1 cellular context compared by ENCODE assay signal in the genomic region with DNA sequence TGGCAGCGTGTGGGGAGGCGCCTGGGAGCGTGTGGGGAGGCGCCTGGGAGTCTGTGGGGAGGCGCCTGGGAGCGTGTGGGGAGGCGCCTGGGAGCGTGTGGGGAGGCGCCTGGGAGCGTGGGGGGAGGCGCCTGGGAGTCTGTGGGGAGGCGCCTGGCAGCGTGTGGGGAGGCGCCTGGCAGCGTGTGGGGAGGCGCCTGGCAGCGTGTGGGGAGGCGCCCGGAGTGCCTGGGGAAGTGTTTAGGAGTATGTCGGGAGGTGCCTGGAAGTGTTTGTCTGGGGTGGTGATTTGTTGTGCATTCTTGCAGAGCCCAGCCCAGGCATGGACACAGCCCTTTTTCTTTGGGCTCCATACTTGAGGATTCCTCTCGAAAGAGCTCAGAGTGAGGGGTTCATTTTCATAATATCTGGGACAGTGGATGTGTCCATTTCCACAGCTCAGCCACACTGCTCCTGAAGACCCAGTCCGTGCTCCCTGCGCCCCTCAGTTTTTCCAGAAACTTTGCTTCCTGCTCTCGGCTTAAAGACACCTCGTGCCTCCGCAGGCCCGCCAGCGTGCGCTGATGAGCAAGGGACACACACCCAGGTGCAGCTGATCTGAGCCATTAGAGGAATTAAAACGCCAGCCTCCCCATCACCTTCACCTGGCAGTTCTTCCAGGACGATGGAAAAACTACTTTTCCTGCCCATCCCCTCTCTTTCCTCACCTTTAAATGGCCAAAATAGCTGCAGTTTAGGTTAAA.
TF ChIP-seq lines count a peak whose summit lies in the region.

No MANE protein-coding gene starts in this region.

TF ChIP-seq in GM23338, 12 proteins besides CTCF, POLR2A, EP300 and RAD21 (continued from another document):
- TF ChIP-seq, protein P1, sequence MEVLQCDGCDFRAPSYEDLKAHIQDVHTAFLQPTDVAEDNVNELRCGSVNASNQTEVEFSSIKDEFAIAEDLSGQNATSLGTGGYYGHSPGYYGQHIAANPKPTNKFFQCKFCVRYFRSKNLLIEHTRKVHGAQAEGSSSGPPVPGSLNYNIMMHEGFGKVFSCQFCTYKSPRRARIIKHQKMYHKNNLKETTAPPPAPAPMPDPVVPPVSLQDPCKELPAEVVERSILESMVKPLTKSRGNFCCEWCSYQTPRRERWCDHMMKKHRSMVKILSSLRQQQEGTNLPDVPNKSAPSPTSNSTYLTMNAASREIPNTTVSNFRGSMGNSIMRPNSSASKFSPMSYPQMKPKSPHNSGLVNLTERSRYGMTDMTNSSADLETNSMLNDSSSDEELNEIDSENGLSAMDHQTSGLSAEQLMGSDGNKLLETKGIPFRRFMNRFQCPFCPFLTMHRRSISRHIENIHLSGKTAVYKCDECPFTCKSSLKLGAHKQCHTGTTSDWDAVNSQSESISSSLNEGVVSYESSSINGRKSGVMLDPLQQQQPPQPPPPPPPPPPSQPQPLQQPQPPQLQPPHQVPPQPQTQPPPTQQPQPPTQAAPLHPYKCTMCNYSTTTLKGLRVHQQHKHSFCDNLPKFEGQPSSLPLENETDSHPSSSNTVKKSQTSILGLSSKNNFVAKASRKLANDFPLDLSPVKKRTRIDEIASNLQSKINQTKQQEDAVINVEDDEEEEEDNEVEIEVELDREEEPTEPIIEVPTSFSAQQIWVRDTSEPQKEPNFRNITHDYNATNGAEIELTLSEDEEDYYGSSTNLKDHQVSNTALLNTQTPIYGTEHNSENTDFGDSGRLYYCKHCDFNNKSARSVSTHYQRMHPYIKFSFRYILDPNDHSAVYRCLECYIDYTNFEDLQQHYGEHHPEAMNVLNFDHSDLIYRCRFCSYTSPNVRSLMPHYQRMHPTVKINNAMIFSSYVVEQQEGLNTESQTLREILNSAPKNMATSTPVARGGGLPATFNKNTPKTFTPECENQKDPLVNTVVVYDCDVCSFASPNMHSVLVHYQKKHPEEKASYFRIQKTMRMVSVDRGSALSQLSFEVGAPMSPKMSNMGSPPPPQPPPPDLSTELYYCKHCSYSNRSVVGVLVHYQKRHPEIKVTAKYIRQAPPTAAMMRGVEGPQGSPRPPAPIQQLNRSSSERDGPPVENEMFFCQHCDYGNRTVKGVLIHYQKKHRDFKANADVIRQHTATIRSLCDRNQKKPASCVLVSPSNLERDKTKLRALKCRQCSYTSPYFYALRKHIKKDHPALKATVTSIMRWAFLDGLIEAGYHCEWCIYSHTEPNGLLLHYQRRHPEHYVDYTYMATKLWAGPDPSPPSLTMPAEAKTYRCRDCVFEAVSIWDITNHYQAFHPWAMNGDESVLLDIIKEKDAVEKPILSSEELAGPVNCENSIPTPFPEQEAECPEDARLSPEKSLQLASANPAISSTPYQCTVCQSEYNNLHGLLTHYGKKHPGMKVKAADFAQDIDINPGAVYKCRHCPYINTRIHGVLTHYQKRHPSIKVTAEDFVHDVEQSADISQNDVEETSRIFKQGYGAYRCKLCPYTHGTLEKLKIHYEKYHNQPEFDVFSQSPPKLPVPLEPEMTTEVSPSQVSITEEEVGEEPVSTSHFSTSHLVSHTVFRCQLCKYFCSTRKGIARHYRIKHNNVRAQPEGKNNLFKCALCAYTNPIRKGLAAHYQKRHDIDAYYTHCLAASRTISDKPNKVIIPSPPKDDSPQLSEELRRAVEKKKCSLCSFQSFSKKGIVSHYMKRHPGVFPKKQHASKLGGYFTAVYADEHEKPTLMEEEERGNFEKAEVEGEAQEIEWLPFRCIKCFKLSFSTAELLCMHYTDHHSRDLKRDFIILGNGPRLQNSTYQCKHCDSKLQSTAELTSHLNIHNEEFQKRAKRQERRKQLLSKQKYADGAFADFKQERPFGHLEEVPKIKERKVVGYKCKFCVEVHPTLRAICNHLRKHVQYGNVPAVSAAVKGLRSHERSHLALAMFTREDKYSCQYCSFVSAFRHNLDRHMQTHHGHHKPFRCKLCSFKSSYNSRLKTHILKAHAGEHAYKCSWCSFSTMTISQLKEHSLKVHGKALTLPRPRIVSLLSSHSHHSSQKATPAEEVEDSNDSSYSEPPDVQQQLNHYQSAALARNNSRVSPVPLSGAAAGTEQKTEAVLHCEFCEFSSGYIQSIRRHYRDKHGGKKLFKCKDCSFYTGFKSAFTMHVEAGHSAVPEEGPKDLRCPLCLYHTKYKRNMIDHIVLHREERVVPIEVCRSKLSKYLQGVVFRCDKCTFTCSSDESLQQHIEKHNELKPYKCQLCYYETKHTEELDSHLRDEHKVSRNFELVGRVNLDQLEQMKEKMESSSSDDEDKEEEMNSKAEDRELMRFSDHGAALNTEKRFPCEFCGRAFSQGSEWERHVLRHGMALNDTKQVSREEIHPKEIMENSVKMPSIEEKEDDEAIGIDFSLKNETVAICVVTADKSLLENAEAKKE (CRISPR knock-in tag; IDR thresholded peaks at IDR 0.05) = no peak
- TF ChIP-seq CREB1 (CRISPR knock-in tag; IDR thresholded peaks at IDR 0.05; ENCODE audit: low read depth) = no peak
- TF ChIP-seq, protein P2, sequence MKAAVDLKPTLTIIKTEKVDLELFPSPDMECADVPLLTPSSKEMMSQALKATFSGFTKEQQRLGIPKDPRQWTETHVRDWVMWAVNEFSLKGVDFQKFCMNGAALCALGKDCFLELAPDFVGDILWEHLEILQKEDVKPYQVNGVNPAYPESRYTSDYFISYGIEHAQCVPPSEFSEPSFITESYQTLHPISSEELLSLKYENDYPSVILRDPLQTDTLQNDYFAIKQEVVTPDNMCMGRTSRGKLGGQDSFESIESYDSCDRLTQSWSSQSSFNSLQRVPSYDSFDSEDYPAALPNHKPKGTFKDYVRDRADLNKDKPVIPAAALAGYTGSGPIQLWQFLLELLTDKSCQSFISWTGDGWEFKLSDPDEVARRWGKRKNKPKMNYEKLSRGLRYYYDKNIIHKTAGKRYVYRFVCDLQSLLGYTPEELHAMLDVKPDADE (IDR thresholded peaks at IDR 0.05) = no peak
- no peak for TF ChIP-seq STAT1 (IDR thresholded peaks at IDR 0.05; ENCODE audit: unreplicated experiment)
- TF ChIP-seq EZH2 (IDR thresholded peaks at IDR 0.05; ENCODE audit: low read depth, unreplicated experiment) = no peak
